In genomic region chr17:29289852-29290251, GRCh38 we compare ENCODE assay signal across 17 cellular contexts. TPM values are rescaled to one million over a fixed set of nuclear protein-coding genes. Genes with fewer than 3 reads are reported as not detected.
DNase-seq lines count a peak whose midpoint lies in the region; ATAC-seq, FAIRE-seq and TF ChIP-seq lines count a peak whose summit lies in the region.
"Had no signal": no experiment of that assay in that cellular context is flagged by ENCODE, and none has a peak within 500 bp of the region (broad histone marks: within the 10 kb centered on the region; RNA-seq: fewer than 3 reads in every experiment).

No MANE protein-coding gene starts in this region.

- TF ChIP-seq POLR2A in GM12891 (IDR thresholded peaks at IDR 0.05; ENCODE audit: low read depth, low read length) = no peak

- H4K20me1 ChIP-seq in DOHH2 (ENCODE audit: control insufficient read depth, insufficient read depth, low read depth, low read length) = peaks cover 55% of the 10 kb centered on the region

- POLR2A ChIA-PET in A673 (lab: Charles Lee; ENCODE audit: low non-redundant PET) = no interaction called here

- H3K9me3 Mint-ChIP-seq in activated T-helper 2 cell treated with anti-CD3 and anti-CD28 coated beads, Interferon-gamma antibody, Interleukin-2, Interleukin-4, amounts not matched to agents 10 μg/mL and 5 μg/mL and 100 μg/mL, durations not matched to agents 14 hours and 24 hours and 36 hours = no peaks in the 10 kb centered on the region
- no peaks in the 10 kb centered on the region for H3K9me3 Mint-ChIP-seq in memory B cell
- H3K9me3 Mint-ChIP-seq: naive B cell had no signal

- peaks cover 26% of the 10 kb centered on the region for H3K4me1 ChIP-seq in A673 (ENCODE audit: insufficient read depth, low read length, poor library complexity, severe bottlenecking)
- peaks cover 50% of the 10 kb centered on the region for H3K4me1 ChIP-seq in DOHH2 (ENCODE audit: control insufficient read depth, low read length)

- TF ChIP-seq CTCF in A673 (conservative IDR thresholded peaks at IDR 0.05; ENCODE audit: low read depth, low read length) (no peak), DOHH2 (IDR thresholded peaks at IDR 0.05; ENCODE audit: low read depth, low read length, poor library complexity, severe bottlenecking) (no peak)

- H3K4me1 Mint-ChIP-seq in activated T-helper 2 cell treated with anti-CD3 and anti-CD28 coated beads, Interferon-gamma antibody, Interleukin-2, Interleukin-4, amounts not matched to agents 10 μg/mL and 5 μg/mL and 100 μg/mL, durations not matched to agents 14 hours and 24 hours and 36 hours (ENCODE audit: low read depth) = peaks cover 32% of the 10 kb centered on the region
- peaks cover 28% of the 10 kb centered on the region for H3K4me1 Mint-ChIP-seq in memory B cell

- CTCF ChIA-PET in A673 (lab: Charles Lee) = interaction anchor here (0.6 kb wide), 1 partner anchor 283 kb away, joined by 3 read pairs; no protein-coding TSS in a partner anchor

- H3K9me2 ChIP-seq in DOHH2 (replicated peaks; ENCODE audit: control insufficient read depth, low read length) = no peaks in the 10 kb centered on the region

- peak overlapping the region; percentile 80 for H3K4me2 ChIP-seq in DOHH2 (ENCODE audit: low read length)

- in situ Hi-C loops in KBM-7 (cut with MboI; ENCODE audit: low pct_unique_long_range_greater_than_20kb, low sequenced_read_pairs) = no loop called here

- FAIRE-seq in GM12891 (lab: Jason Lieb, UNC) = no peak
- FAIRE-seq: HTR-8/SVneo, islet of Langerhans, small intestine had no signal

- H3K27ac ChIP-seq in A673 (ENCODE audit: low read depth, low read length, poor library complexity, severe bottlenecking) (peak overlapping the region; percentile 20), DOHH2 (ENCODE audit: low read depth, low read length) (no peak overlapping the region)

- H3K27me3 Mint-ChIP-seq in activated T-helper 2 cell treated with anti-CD3 and anti-CD28 coated beads, Interferon-gamma antibody, Interleukin-2, Interleukin-4, amounts not matched to agents 10 μg/mL and 5 μg/mL and 100 μg/mL, durations not matched to agents 14 hours and 24 hours and 36 hours (ENCODE audit: low read depth) = no peaks in the 10 kb centered on the region
- H3K27me3 Mint-ChIP-seq in memory B cell = no peaks in the 10 kb centered on the region
- H3K27me3 Mint-ChIP-seq: naive B cell had no signal

- H3K9me3 ChIP-seq in A673 (ENCODE audit: low read depth, low read length, poor library complexity, severe bottlenecking) (no peaks in the 10 kb centered on the region), DOHH2 (ENCODE audit: control insufficient read depth, insufficient read depth, low read length) (no peaks in the 10 kb centered on the region)
- H3K9me3 ChIP-seq: Caco-2 had no signal

- H3K36me3 ChIP-seq in A673 (ENCODE audit: insufficient read depth, low read length, poor library complexity, severe bottlenecking) (peaks cover 57% of the 10 kb centered on the region), DOHH2 (ENCODE audit: control insufficient read depth, low read length) (peaks cover 81% of the 10 kb centered on the region)

- peaks cover 74% of the 10 kb centered on the region for H3K36me3 Mint-ChIP-seq in activated T-helper 2 cell treated with anti-CD3 and anti-CD28 coated beads, Interferon-gamma antibody, Interleukin-2, Interleukin-4, amounts not matched to agents 10 μg/mL and 5 μg/mL and 100 μg/mL, durations not matched to agents 14 hours and 24 hours and 36 hours (ENCODE audit: low read depth)
- peaks cover 15% of the 10 kb centered on the region for H3K36me3 Mint-ChIP-seq in memory B cell

- H3K79me2 ChIP-seq in DOHH2 (ENCODE audit: control insufficient read depth, low read length) = peaks cover 94% of the 10 kb centered on the region

- DNase-seq in A673 (ENCODE audit: low spot score) (no peak), memory B cell (ENCODE audit: low spot score in 2 of 2) (no peak), GM12891 (ENCODE audit: insufficient read length, low spot score) (no peak), NCI-H2029 (lab: John Stamatoyannopoulos, UW) (no peak), KBM-7 (no peak)
- no peak for DNase-seq in activated T-helper 2 cell treated with anti-CD3 and anti-CD28 coated beads, Interferon-gamma antibody, Interleukin-2, Interleukin-4, amounts not matched to agents 10 μg/mL and 5 μg/mL and 100 μg/mL, durations not matched to agents 14 hours and 24 hours and 36 hours (ENCODE audit: low spot score)
- DNase-seq: Caco-2, cerebellar nuclear complex, naive B cell, NCI-H1436 treated with DMSO at 0.1 percent for 48 hours, small intestine, T-helper 9 cell had no signal

- H3K27me3 ChIP-seq in A673 (replicated peaks; ENCODE audit: insufficient read depth, low read depth, low read length, poor library complexity) = no peaks in the 10 kb centered on the region
- H3K27me3 ChIP-seq in DOHH2 (ENCODE audit: control insufficient read depth, low read length) = no peaks in the 10 kb centered on the region

- no peak for ATAC-seq in memory B cell (ENCODE audit: low read depth)
- no peak for ATAC-seq in HG02588 (IDR thresholded peaks at IDR 0.05; ENCODE audit: unreplicated experiment)

- no TSS peak for BruUV-seq in A673 (replicated peaks; lab: Mats Ljungman, UMichigan)

- H3K4me3 Mint-ChIP-seq in activated T-helper 2 cell treated with anti-CD3 and anti-CD28 coated beads, Interferon-gamma antibody, Interleukin-2, Interleukin-4, amounts not matched to agents 10 μg/mL and 5 μg/mL and 100 μg/mL, durations not matched to agents 14 hours and 24 hours and 36 hours (ENCODE audit: low read depth) = peak overlapping the region; percentile 37
- no peak overlapping the region for H3K4me3 Mint-ChIP-seq in memory B cell

- H3K4me3 ChIP-seq in A673 (ENCODE audit: low read depth, low read length, poor library complexity, severe bottlenecking) (no peak overlapping the region), DOHH2 (ENCODE audit: low read length) (no peak overlapping the region)

- H3K27ac Mint-ChIP-seq in activated T-helper 2 cell treated with anti-CD3 and anti-CD28 coated beads, Interferon-gamma antibody, Interleukin-2, Interleukin-4, amounts not matched to agents 10 μg/mL and 5 μg/mL and 100 μg/mL, durations not matched to agents 14 hours and 24 hours and 36 hours = no peak overlapping the region
- peak overlapping the region; percentile 3 for H3K27ac Mint-ChIP-seq in memory B cell

- H3F3A ChIP-seq in DOHH2 (ENCODE audit: control insufficient read depth, insufficient read depth) = peaks cover 14% of the 10 kb centered on the region

- intact Hi-C loops in A673 (cut with micrococcal nuclease; ENCODE audit: unreplicated experiment) = loop anchor here (5.0 kb wide), 1 partner anchor 143 kb away; no protein-coding TSS in a partner anchor
- intact Hi-C loops in activated T-helper 2 cell treated with anti-CD3 and anti-CD28 coated beads, Interferon-gamma antibody, Interleukin-2, Interleukin-4, amounts not matched to agents 10 μg/mL and 5 μg/mL and 100 μg/mL, durations not matched to agents 14 hours and 24 hours and 36 hours (cut with micrococcal nuclease) = loop anchor here (2.0 to 5.0 kb wide), 4 partner anchors 27 to 277 kb away; partner anchors contain the start of genes ABHD15, TAOK1 and TP53I13

TF ChIP-seq in GM12891, 5 proteins besides CTCF, POLR2A, EP300 and RAD21:
- TF ChIP-seq POLR2AphosphoS5 (IDR thresholded peaks at IDR 0.05; ENCODE audit: low read depth, low read length) = no peak
- TF ChIP-seq SPI1 (IDR thresholded peaks at IDR 0.05; ENCODE audit: low read depth, low read length) = no peak

RNA-seq across cellular contexts. Expression of gene NUFIP2, which starts 4.1 kb away (rescaled TPM):
- 80.4 and 93.4 TPM in 2 replicates for total RNA-seq in A673 (2021)
- 83.3 and 85.7 TPM in 2 replicates for total RNA-seq in activated T-helper 2 cell treated with anti-CD3 and anti-CD28 coated beads, Interferon-gamma antibody, Interleukin-2, Interleukin-4, amounts not matched to agents 10 μg/mL and 5 μg/mL and 100 μg/mL, durations not matched to agents 14 hours and 24 hours and 36 hours
- 12.3 TPM for polyA plus RNA-seq in GM12891 (2012; ENCODE audit: low read depth, missing spikeins)

RNA-seq across cellular contexts. Expression of gene CRYBA1, which starts 43.2 kb away (rescaled TPM):
- not detected in 2 replicates for total RNA-seq in A673 (2021)
- not detected in 2 replicates for total RNA-seq in activated T-helper 2 cell treated with anti-CD3 and anti-CD28 coated beads, Interferon-gamma antibody, Interleukin-2, Interleukin-4, amounts not matched to agents 10 μg/mL and 5 μg/mL and 100 μg/mL, durations not matched to agents 14 hours and 24 hours and 36 hours
- polyA plus RNA-seq in GM12891 (2012; ENCODE audit: low read depth, missing spikeins) = not detected
- total RNA-seq: Caco-2, H4 had no signal
- polyA plus RNA-seq: small intestine had no signal
